In the genomic region with DNA sequence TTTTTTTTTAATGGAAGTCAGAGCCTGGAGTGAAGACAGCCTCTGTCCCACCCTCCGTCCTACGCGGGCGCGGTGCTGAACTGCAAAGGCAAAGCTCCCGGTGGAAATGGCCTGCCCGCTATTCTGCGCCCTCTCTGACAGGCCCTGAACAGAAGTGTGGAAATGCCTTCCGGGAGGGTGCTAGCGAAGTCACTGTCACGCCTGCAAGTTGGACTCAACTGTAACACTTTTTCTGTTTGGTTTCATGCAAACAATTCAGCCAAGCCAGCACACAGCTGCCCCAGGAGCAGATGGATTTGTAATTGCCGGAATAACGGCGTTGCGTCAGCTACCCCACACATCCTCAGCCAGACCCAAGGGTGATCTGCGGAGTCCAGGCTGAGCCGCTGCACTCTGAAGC, we compare ENCODE assay signal across 21 cellular contexts.
A peak's percentile ranks its signal among the peaks of the same experiment; 100 is the strongest.
DNase-seq lines count a peak whose midpoint lies in the region; ATAC-seq and TF ChIP-seq lines count a peak whose summit lies in the region.
"Had no signal": no experiment of that assay in that cellular context is flagged by ENCODE, and none has a peak within 500 bp of the region (broad histone marks: within the 10 kb centered on the region; RNA-seq: fewer than 3 reads in every experiment).

No MANE protein-coding gene starts in this region.

- no peak overlapping the region for H3K23ac ChIP-seq in neuronal stem cell (ENCODE audit: low read depth, low read length, poor library complexity)

- no peak overlapping the region for H2BK12ac ChIP-seq in neuronal stem cell (ENCODE audit: low read length)

- no peaks in the 10 kb centered on the region for H3K4me1 Mint-ChIP-seq in endodermal cell
- H3K4me1 Mint-ChIP-seq: CD14-positive monocyte had no signal

- peak overlapping the region; percentile 38 for H3K18ac ChIP-seq in neuronal stem cell (ENCODE audit: low read length)

- H2BK15ac ChIP-seq in neuronal stem cell (ENCODE audit: low read length): peak overlapping the region; percentile 94

- H2BK120ac ChIP-seq in neuronal stem cell (ENCODE audit: low read depth, low read length): no peak overlapping the region

- no peaks in the 10 kb centered on the region for H3K36me3 Mint-ChIP-seq in endodermal cell (ENCODE audit: low read depth)
- H3K36me3 Mint-ChIP-seq: CD14-positive monocyte had no signal

- WGBS in right cardiac atrium: 87% methylated on average over 17 of the region's 17 CpGs
- 95 to 96% methylated on average over 16 to 17 of the region's 17 CpGs for WGBS in endodermal cell (ENCODE audit: insufficient coverage in 1 of 2, insufficient read length in 1 of 2), 2 experiments
- no CpG with 5 or more reads among the region's 17 CpGs for WGBS in neuronal stem cell (ENCODE audit: extremely low coverage in 2 of 2, insufficient read length in 2 of 2, insufficient replicate concordance in 1 of 2), 2 donors

- intact Hi-C loops in Right ventricle myocardium inferior (cut with DNase I): no loop called here
- intact Hi-C loops in right cardiac atrium (cut with DNase I): no loop called here
- intact Hi-C loops in upper lobe of right lung (cut with DNase I): no loop called here

- in situ Hi-C loops in GM13977 (cut with MboI; ENCODE audit: low pct_unique_long_range_greater_than_20kb, low sequenced_read_pairs, unreplicated experiment): no loop called here

- H3K27me3 ChIP-seq in right cardiac atrium (ENCODE audit: control insufficient read depth, insufficient read depth): no peaks in the 10 kb centered on the region
- no peaks in the 10 kb centered on the region for H3K27me3 ChIP-seq in endodermal cell (ENCODE audit: control insufficient read depth, insufficient read depth, low read length, poor library complexity, severe bottlenecking)
- no peaks in the 10 kb centered on the region for H3K27me3 ChIP-seq in neuronal stem cell (ENCODE audit: control insufficient read depth in 3 of 3, insufficient read depth in 3 of 3, low read depth in 1 of 3, low read length in 3 of 3)
- H3K27me3 ChIP-seq in upper lobe of right lung: no peaks in the 10 kb centered on the region
- H3K27me3 ChIP-seq: dorsolateral prefrontal cortex, SJSA1 had no signal

- H2AFZ ChIP-seq in neuronal stem cell (ENCODE audit: low read length): peak overlapping the region; percentile 30

- TF ChIP-seq CTCF in endodermal cell (conservative IDR thresholded peaks at IDR 0.05): no peak
- no peak for TF ChIP-seq CTCF in upper lobe of right lung (IDR thresholded peaks at IDR 0.05)
- no peak for TF ChIP-seq CTCF in GM13977 (IDR thresholded peaks at IDR 0.05; ENCODE audit: extremely low read depth, insufficient read depth, missing control alignments)

- H3K27ac ChIP-seq in right cardiac atrium (ENCODE audit: low read length) (no peak overlapping the region), endodermal cell (ENCODE audit: low read depth, low read length) (no peak overlapping the region), neuronal stem cell (replicated peaks; ENCODE audit: low read length) (no peak overlapping the region), upper lobe of right lung (no peak overlapping the region)
- H3K27ac ChIP-seq: dorsolateral prefrontal cortex, SJSA1 had no signal

- no peak overlapping the region for H2AK5ac ChIP-seq in neuronal stem cell (ENCODE audit: low read depth, low read length)

- H3K79me1 ChIP-seq in neuronal stem cell (ENCODE audit: low read depth, low read length): no peaks in the 10 kb centered on the region

- H3K14ac ChIP-seq in neuronal stem cell (ENCODE audit: low read length): no peak overlapping the region

- DNase-seq in Right ventricle myocardium inferior (ENCODE audit: missing footprints) (no peak), right cardiac atrium (no peak), endodermal cell (peak; percentile 24), neuronal stem cell (ENCODE audit: low spot score) (no peak), upper lobe of right lung (peak; percentile 52), NOMO-1 (lab: John Stamatoyannopoulos, UW; ENCODE audit: unreplicated experiment in 2 of 2) (no peak), A172 (ENCODE audit: low spot score) (no peak), GM13977 (ENCODE audit: low spot score) (no peak)
- DNase-seq: activated CD4-positive, alpha-beta T cell treated with anti-CD3 and anti-CD28 coated beads, Interleukin-2, amount 50 U/mL, for 1 hour; activated naive CD4-positive, alpha-beta T cell; amygdala; central memory CD4-positive, alpha-beta T cell; erythroblast; NCI-H1417 treated with DMSO at 0.1 percent for 48 hours; NCI-H2107; NCI-H748 treated with DMSO at 0.1 percent for 48 hours had no signal

- no peak overlapping the region for H3K27ac Mint-ChIP-seq in endodermal cell
- H3K27ac Mint-ChIP-seq: CD14-positive monocyte; T-helper 1 cell treated with Interleukin-12 subunit alpha and Interleukin-12 subunit beta and Interleukin-4 antibody, amounts not matched to agents 30 μg/mL and 1 μg/mL, for 36 hours had no signal

- no peak overlapping the region for H3K4me3 Mint-ChIP-seq in endodermal cell
- H3K4me3 Mint-ChIP-seq: CD14-positive monocyte; neural crest cell; T-helper 1 cell treated with Interleukin-12 subunit alpha and Interleukin-12 subunit beta and Interleukin-4 antibody, amounts not matched to agents 30 μg/mL and 1 μg/mL, for 36 hours had no signal

- H3K4me1 ChIP-seq in right cardiac atrium (ENCODE audit: control insufficient read depth, insufficient read depth, low read length): no peaks in the 10 kb centered on the region
- H3K4me1 ChIP-seq in endodermal cell (ENCODE audit: control insufficient read depth, insufficient read depth, low read length): no peaks in the 10 kb centered on the region
- H3K4me1 ChIP-seq in neuronal stem cell (ENCODE audit: control insufficient read depth in 2 of 2, insufficient read depth in 1 of 2, low read depth in 1 of 2, low read length in 2 of 2): peaks cover 17 to 31% of the 10 kb centered on the region in 2 donors
- no peaks in the 10 kb centered on the region for H3K4me1 ChIP-seq in upper lobe of right lung
- H3K4me1 ChIP-seq: SJSA1 had no signal

- H2BK5ac ChIP-seq in neuronal stem cell (ENCODE audit: low read length): no peak overlapping the region

- H3K4me2 ChIP-seq in neuronal stem cell (ENCODE audit: insufficient read depth, low read length, poor library complexity, severe bottlenecking): no peak overlapping the region

- H3K4ac ChIP-seq in neuronal stem cell (ENCODE audit: low read length): no peak overlapping the region

- H3K9me3 ChIP-seq in right cardiac atrium (ENCODE audit: control insufficient read depth, low read length) (no peaks in the 10 kb centered on the region), endodermal cell (ENCODE audit: control insufficient read depth, low read length) (no peaks in the 10 kb centered on the region), neuronal stem cell (replicated peaks in 1 of 2; ENCODE audit: control insufficient read depth in 2 of 2, insufficient read depth in 1 of 2, low read depth in 1 of 2, low read length in 2 of 2) (no peaks in the 10 kb centered on the region), upper lobe of right lung (no peaks in the 10 kb centered on the region)
- H3K9me3 ChIP-seq: SJSA1 had no signal

- no peak overlapping the region for H4K8ac ChIP-seq in neuronal stem cell (ENCODE audit: low read depth, low read length)

- no peaks in the 10 kb centered on the region for H3K36me3 ChIP-seq in endodermal cell (ENCODE audit: control insufficient read depth, insufficient read depth, low read length)
- H3K36me3 ChIP-seq in neuronal stem cell (replicated peaks in 1 of 2; ENCODE audit: control insufficient read depth in 2 of 2, insufficient read depth in 2 of 2, low read length in 2 of 2): no peaks in the 10 kb centered on the region
- H3K36me3 ChIP-seq in upper lobe of right lung: no peaks in the 10 kb centered on the region
- H3K36me3 ChIP-seq: SJSA1 had no signal

- H3K27me3 Mint-ChIP-seq in endodermal cell (ENCODE audit: insufficient read depth): peaks cover 2% of the 10 kb centered on the region

- no peaks in the 10 kb centered on the region for H3K9me3 Mint-ChIP-seq in endodermal cell
- H3K9me3 Mint-ChIP-seq: neural crest cell; T-helper 1 cell treated with Interleukin-12 subunit alpha and Interleukin-12 subunit beta and Interleukin-4 antibody, amounts not matched to agents 30 μg/mL and 1 μg/mL, for 36 hours had no signal

- no peak overlapping the region for H3K4me3 ChIP-seq in right cardiac atrium (ENCODE audit: low read length)
- H3K4me3 ChIP-seq in endodermal cell (ENCODE audit: low read length): no peak overlapping the region
- H3K4me3 ChIP-seq in neuronal stem cell (ENCODE audit: low read length in 2 of 2): no peak overlapping the region
- no peak overlapping the region for H3K4me3 ChIP-seq in upper lobe of right lung
- H3K4me3 ChIP-seq: dorsolateral prefrontal cortex, SJSA1 had no signal

- ATAC-seq in Right ventricle myocardium inferior (peak; percentile 55), right cardiac atrium (no peak), upper lobe of right lung (no peak)

- no peak overlapping the region for H4K91ac ChIP-seq in neuronal stem cell (ENCODE audit: low read depth, low read length, poor library complexity)

- H3K9ac ChIP-seq in endodermal cell (ENCODE audit: extremely low read depth, low read length, poor library complexity, severe bottlenecking) (no peak overlapping the region), neuronal stem cell (ENCODE audit: low read depth, low read length, poor library complexity) (peak overlapping the region; percentile 9)

Comparison
In these comparisons a context has a peak if more than half of its experiments do, and no peak if none do; other contexts are left out.
1. DNase-seq: peak in endodermal cell (single experiment) and upper lobe of right lung (single experiment); none in Right ventricle myocardium inferior (single experiment), right cardiac atrium (0 of 3), neuronal stem cell (single experiment), NOMO-1 (0 of 2), A172 (single experiment) and GM13977 (single experiment).